9 cellular contexts compared by ENCODE assay signal in the genomic region with DNA sequence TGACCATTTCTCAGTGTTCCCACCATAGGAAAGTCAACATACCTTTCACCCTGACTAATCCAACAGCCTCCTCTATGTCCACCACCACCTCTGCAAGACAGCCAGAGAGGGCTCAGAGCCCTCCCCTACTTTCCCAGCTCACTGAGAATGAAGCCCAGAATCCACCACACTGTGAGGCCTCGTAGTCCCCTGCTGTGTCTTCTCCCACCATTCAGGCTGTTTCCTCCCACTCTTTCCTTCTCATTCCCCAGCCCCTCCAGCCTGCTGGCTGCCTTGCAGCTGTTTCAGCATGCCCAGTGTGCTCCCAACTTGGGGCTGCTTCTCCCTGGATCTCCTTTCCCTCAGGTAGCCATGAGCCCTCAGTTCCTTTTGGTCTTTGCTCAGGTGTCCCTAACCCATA. TPM values are rescaled to one million over a fixed set of nuclear protein-coding genes. Genes with fewer than 3 reads are reported as not detected.
DNase-seq lines count a peak whose midpoint lies in the region; ATAC-seq and TF ChIP-seq lines count a peak whose summit lies in the region.
"Had no signal": no experiment of that assay in that cellular context is flagged by ENCODE, and none has a peak within 500 bp of the region (broad histone marks: within the 10 kb centered on the region; RNA-seq: fewer than 3 reads in every experiment).

No MANE protein-coding gene starts in this region.

- no peaks in the 10 kb centered on the region for H3K27me3 ChIP-seq in fibroblast of lung (ENCODE audit: control insufficient read depth, insufficient read depth, low read length)
- no peaks in the 10 kb centered on the region for H3K27me3 ChIP-seq in ovary
- H3K27me3 ChIP-seq: dorsolateral prefrontal cortex had no signal

- no peaks in the 10 kb centered on the region for H3K79me2 ChIP-seq in fibroblast of lung (ENCODE audit: control insufficient read depth, insufficient read depth, low read length)

- no peaks in the 10 kb centered on the region for H3K9me3 ChIP-seq in SK-N-MC (ENCODE audit: low read depth, low read length)
- H3K9me3 ChIP-seq in fibroblast of lung (ENCODE audit: control insufficient read depth, insufficient read depth, low read depth, low read length): no peaks in the 10 kb centered on the region
- H3K9me3 ChIP-seq in ovary: no peaks in the 10 kb centered on the region

- peaks cover 16% of the 10 kb centered on the region for H3K4me1 Mint-ChIP-seq in progenitor cell of endocrine pancreas (ENCODE audit: low read depth)

- peak; percentile 60 for DNase-seq in DMS53 (lab: John Stamatoyannopoulos, UW)
- no peak for DNase-seq in DMS53 treated with DMSO at 0.1 percent for 48 hours (lab: John Stamatoyannopoulos, UW; ENCODE audit: unreplicated experiment)
- DNase-seq in SK-N-MC (ENCODE audit: low read depth, low spot score): peak; percentile 14
- DNase-seq in fibroblast of lung (ENCODE audit: low read depth in 2 of 2): peak in 1 of 2 donors; percentile 59
- DNase-seq in progenitor cell of endocrine pancreas (ENCODE audit: low spot score, unreplicated experiment): no peak
- no peak for DNase-seq in ovary
- no peak for DNase-seq in NOMO-1 treated with dmso at 0.1 percent for 144 hours (lab: John Stamatoyannopoulos, UW; ENCODE audit: unreplicated experiment)

- H3K4me1 ChIP-seq in fibroblast of lung (ENCODE audit: control insufficient read depth, extremely low read depth, insufficient read depth, low read length): peaks cover 5% of the 10 kb centered on the region
- no peaks in the 10 kb centered on the region for H3K4me1 ChIP-seq in ovary (ENCODE audit: insufficient read depth)

- H3K36me3 ChIP-seq in SK-N-MC (ENCODE audit: insufficient read depth, low read length): peaks cover 9% of the 10 kb centered on the region; the same call in 1 of the 2 replicates
- peaks cover 2% of the 10 kb centered on the region for H3K36me3 ChIP-seq in fibroblast of lung (ENCODE audit: control insufficient read depth, insufficient read depth, low read length)
- H3K36me3 ChIP-seq in ovary: no peaks in the 10 kb centered on the region

- H3K4me2 ChIP-seq in fibroblast of lung (ENCODE audit: extremely low read depth, insufficient read depth, low read length): no peak overlapping the region

- H3K27ac ChIP-seq in SK-N-MC (peak overlapping the region; percentile 74; the same call in 1 of the 2 replicates), fibroblast of lung (ENCODE audit: insufficient read depth, low read length) (peak overlapping the region; percentile 56), ovary (no peak overlapping the region)

- no peak overlapping the region for H2AFZ ChIP-seq in fibroblast of lung (ENCODE audit: low read length)

- no peak for ATAC-seq in HG03565 (IDR thresholded peaks at IDR 0.05; ENCODE audit: unreplicated experiment)

- no peaks in the 10 kb centered on the region for H3K27me3 Mint-ChIP-seq in progenitor cell of endocrine pancreas

- H3K9ac ChIP-seq in SK-N-MC (ENCODE audit: insufficient read length): no peak overlapping the region
- H3K9ac ChIP-seq in fibroblast of lung (ENCODE audit: insufficient read depth, low read length): no peak overlapping the region

- TF ChIP-seq EP300 in ovary (IDR thresholded peaks at IDR 0.05): no peak

- intact Hi-C loops in ovary (cut with DNase I): no loop called here

- H4K20me1 ChIP-seq in fibroblast of lung (ENCODE audit: control insufficient read depth, extremely low read depth, insufficient read depth, low read length): no peaks in the 10 kb centered on the region

- no peaks in the 10 kb centered on the region for H3K9me3 Mint-ChIP-seq in progenitor cell of endocrine pancreas (ENCODE audit: low read depth)

- WGBS in ovary, 3 donors: 7 to 24% (median 13%) methylated on average over 1 of the region's 1 CpG

- TF ChIP-seq CTCF in fibroblast of lung (conservative IDR thresholded peaks at IDR 0.05 in 1 of 2, IDR thresholded peaks at IDR 0.05 in 1 of 2; ENCODE audit: low read depth in 1 of 2, low read length in 2 of 2): no peak
- no peak for TF ChIP-seq CTCF in progenitor cell of endocrine pancreas (IDR thresholded peaks at IDR 0.05; ENCODE audit: unreplicated experiment)
- no peak for TF ChIP-seq CTCF in ovary (IDR thresholded peaks at IDR 0.05)

- peaks cover 8% of the 10 kb centered on the region for H3K36me3 Mint-ChIP-seq in progenitor cell of endocrine pancreas (ENCODE audit: insufficient read depth)

- peak overlapping the region; percentile 96 for H3K27ac Mint-ChIP-seq in progenitor cell of endocrine pancreas

- no peak for TF ChIP-seq POLR2A in ovary (IDR thresholded peaks at IDR 0.05)

- no peak overlapping the region for H3K4me3 ChIP-seq in SK-N-MC
- no peak overlapping the region for H3K4me3 ChIP-seq in fibroblast of lung (replicated peaks in 1 of 4; ENCODE audit: control extremely low read depth in 1 of 4, insufficient read depth in 1 of 4, low read depth in 3 of 4, low read length in 4 of 4)
- H3K4me3 ChIP-seq in ovary: no peak overlapping the region
- H3K4me3 ChIP-seq: dorsolateral prefrontal cortex had no signal

- no peak overlapping the region for H3K4me3 Mint-ChIP-seq in progenitor cell of endocrine pancreas (ENCODE audit: low read depth)

RNA-seq across cellular contexts. Expression of a gene that starts 27.0 kb away (rescaled TPM):
- total RNA-seq in fibroblast of lung (32.1 and 47.9 TPM in 2 replicates), progenitor cell of endocrine pancreas (106 and 117 TPM in 2 replicates), ovary (10 to 100 TPM; 32.0 to 55.9 (median 43.9) TPM)
- polyA plus RNA-seq in fibroblast of lung (26.6 and 33.7 TPM in 2 replicates), ovary (10 to 100 TPM in 1 of 2 donors, 1 to 10 TPM in 1; 5.7 to 56.2 TPM)
- 38.1 and 45.6 TPM in 2 replicates for polyA plus RNA-seq in fibroblast of lung (2012)
- polyA minus RNA-seq in fibroblast of lung (ENCODE audit: low replicate concordance): 45.7 and 68.7 TPM in 2 replicates

RNA-seq across cellular contexts. Expression of a gene that starts 51.1 kb away (rescaled TPM):
- total RNA-seq in fibroblast of lung (67.0 and 92.7 TPM in 2 replicates), progenitor cell of endocrine pancreas (83.0 and 85.0 TPM in 2 replicates), ovary (10 to 100 TPM; 45.1 to 63.5 (median 49.7) TPM)
- polyA plus RNA-seq in fibroblast of lung (89.8 and 112 TPM in 2 replicates), ovary (10 to 100 TPM; 48.8 to 61.5 TPM)
- 68.7 and 84.4 TPM in 2 replicates for polyA plus RNA-seq in fibroblast of lung (2012)
- polyA minus RNA-seq in fibroblast of lung (ENCODE audit: low replicate concordance): 51.1 and 77.8 TPM in 2 replicates

Comparison
In these comparisons a context has a peak if more than half of its experiments do, and no peak if none do; other contexts are left out.
1. DNase-seq: peak in DMS53 (single experiment) and SK-N-MC (single experiment); none in DMS53 treated with DMSO at 0.1 percent for 48 hours (single experiment), progenitor cell of endocrine pancreas (single experiment), ovary (0 of 5) and NOMO-1 treated with dmso at 0.1 percent for 144 hours (single experiment).
2. H3K27ac ChIP-seq: peak in SK-N-MC (single experiment) and fibroblast of lung (single experiment); none in ovary (0 of 2).